In the genomic region with DNA sequence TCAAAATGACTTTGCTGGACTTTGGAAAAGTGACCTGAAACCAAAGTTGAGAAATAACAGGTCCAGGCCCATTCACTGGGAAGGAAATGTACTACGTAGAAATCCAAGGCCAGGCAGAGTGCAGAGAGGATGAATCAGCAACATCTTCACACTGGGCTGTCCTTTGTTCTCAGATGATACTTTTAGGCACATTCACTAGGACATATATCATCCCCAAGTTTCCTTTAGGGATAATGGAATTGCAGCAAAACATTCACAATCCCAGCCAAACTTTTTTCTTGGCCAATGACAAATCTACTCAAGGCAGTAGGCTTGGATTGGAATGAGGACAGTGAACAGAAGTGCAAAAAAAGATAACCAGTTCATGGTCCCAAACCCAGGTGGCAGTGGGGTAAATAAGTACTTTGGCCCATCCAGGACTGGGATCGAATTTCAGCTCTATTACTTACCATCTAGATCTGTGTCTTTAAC, we compare ENCODE assay signal across 13 cellular contexts.
DNase-seq lines count a peak whose midpoint lies in the region; ATAC-seq and TF ChIP-seq lines count a peak whose summit lies in the region.
"Had no signal": no experiment of that assay in that cellular context is flagged by ENCODE, and none has a peak within 500 bp of the region (broad histone marks: within the 10 kb centered on the region; RNA-seq: fewer than 3 reads in every experiment).

No MANE protein-coding gene starts in this region.

- H3K27ac ChIP-seq in foreskin keratinocyte: no peak overlapping the region
- H3K27ac ChIP-seq: upper lobe of right lung had no signal

- H3K4me1 ChIP-seq in foreskin keratinocyte (no peaks in the 10 kb centered on the region), HAP-1 (peaks cover 10% of the 10 kb centered on the region)
- H3K4me1 ChIP-seq: BE2C, upper lobe of right lung had no signal

- H3K27me3 ChIP-seq in foreskin keratinocyte (no peaks in the 10 kb centered on the region), HAP-1 (ENCODE audit: low read depth) (no peaks in the 10 kb centered on the region)
- H3K27me3 ChIP-seq: BE2C, upper lobe of right lung had no signal

- H3K4me3 ChIP-seq in astrocyte of the spinal cord (ENCODE audit: low read depth, low read length) (no peak overlapping the region), HAP-1 (no peak overlapping the region)
- H3K4me3 ChIP-seq: upper lobe of right lung had no signal

- H3K9me3 ChIP-seq in HAP-1: no peaks in the 10 kb centered on the region
- H3K9me3 ChIP-seq: BE2C, upper lobe of right lung had no signal

- DNase-seq in Daoy (ENCODE audit: low read depth): peak; percentile 35
- DNase-seq in astrocyte of the spinal cord (ENCODE audit: low read depth, low spot score): peak; percentile 71
- DNase-seq in foreskin keratinocyte: peak in 1 of 2 donors; percentile 58
- no peak for DNase-seq in sciatic nerve (ENCODE audit: low spot score)
- no peak for DNase-seq in activated T-cell treated with anti-CD3 and anti-CD28 coated beads, Interleukin-2, amount 50 U/mL, for 4 hours
- no peak for DNase-seq in NCI-H1436 (lab: John Stamatoyannopoulos, UW)
- no peak for DNase-seq in HAP-1 (ENCODE audit: low spot score in 2 of 2)
- DNase-seq in NCI-H226: no peak
- DNase-seq: BE2C; stimulated activated CD8-positive, alpha-beta memory T cell treated with anti-CD3 and anti-CD28 coated beads, Interleukin-4, amount 100 ng/mL, for 48 hours; upper lobe of right lung had no signal

- no peaks in the 10 kb centered on the region for H3K27me3 Mint-ChIP-seq in activated T-cell treated with anti-CD3 and anti-CD28 coated beads, Interleukin-2, amount 50 U/mL, for 4 hours (ENCODE audit: low read depth)

- H3K36me3 ChIP-seq in HAP-1 (replicated peaks): no peaks in the 10 kb centered on the region
- H3K36me3 ChIP-seq: upper lobe of right lung had no signal

- H3K4me1 Mint-ChIP-seq in activated T-cell treated with anti-CD3 and anti-CD28 coated beads, Interleukin-2, amount 50 U/mL, for 4 hours (ENCODE audit: low read depth): no peaks in the 10 kb centered on the region

- no peaks in the 10 kb centered on the region for H3K9me3 Mint-ChIP-seq in activated T-cell treated with anti-CD3 and anti-CD28 coated beads, Interleukin-2, amount 50 U/mL, for 4 hours
- H3K9me3 Mint-ChIP-seq: activated T-helper 1 cell treated with anti-CD3 and anti-CD28 coated beads, Interleukin-12 subunit alpha, Interleukin-12 subunit beta, Interleukin-2, Interleukin-4 antibody, amounts not matched to agents 30 ng/mL and 10 ng/mL and 1 ng/mL, durations not matched to agents 14 hours and 24 hours and 36 hours had no signal

- no peak for TF ChIP-seq CTCF in astrocyte of the spinal cord (IDR thresholded peaks at IDR 0.05; ENCODE audit: low read depth, low read length)
- TF ChIP-seq CTCF in foreskin keratinocyte (conservative IDR thresholded peaks at IDR 0.05): no peak

- ATAC-seq in foreskin keratinocyte (peak; percentile 53), sciatic nerve (peak; percentile 93)
- no peak for ATAC-seq in activated T-cell treated with anti-CD3 and anti-CD28 coated beads, Interleukin-2, amount 50 U/mL, for 4 hours
- ATAC-seq: HCT116, upper lobe of right lung had no signal

- intact Hi-C loops in sciatic nerve (cut with DNase I): no loop called here

- H3K4me3 Mint-ChIP-seq in activated T-cell treated with anti-CD3 and anti-CD28 coated beads, Interleukin-2, amount 50 U/mL, for 4 hours: no peak overlapping the region
- H3K4me3 Mint-ChIP-seq: activated T-helper 1 cell treated with anti-CD3 and anti-CD28 coated beads, Interleukin-12 subunit alpha, Interleukin-12 subunit beta, Interleukin-2, Interleukin-4 antibody, amounts not matched to agents 30 ng/mL and 10 ng/mL and 1 ng/mL, durations not matched to agents 14 hours and 24 hours and 36 hours had no signal

- in situ Hi-C loops in astrocyte of the spinal cord (cut with HindIII; ENCODE audit: low sequenced_read_pairs): no loop called here
- in situ Hi-C loops in HAP-1 (cut with MboI; ENCODE audit: low sequenced_read_pairs): no loop called here

- no peaks in the 10 kb centered on the region for H3K36me3 Mint-ChIP-seq in activated T-cell treated with anti-CD3 and anti-CD28 coated beads, Interleukin-2, amount 50 U/mL, for 4 hours (ENCODE audit: insufficient read depth)

Comparison
In these comparisons a context has a peak if more than half of its experiments do, and no peak if none do; other contexts are left out.
1. DNase-seq: peak in Daoy (single experiment) and astrocyte of the spinal cord (single experiment); none in sciatic nerve (single experiment), activated T-cell treated with anti-CD3 and anti-CD28 coated beads, Interleukin-2, amount 50 U/mL, for 4 hours (single experiment), NCI-H1436 (single experiment), HAP-1 (0 of 2) and NCI-H226 (single experiment).
2. ATAC-seq: peak in foreskin keratinocyte (single experiment) and sciatic nerve (single experiment); none in activated T-cell treated with anti-CD3 and anti-CD28 coated beads, Interleukin-2, amount 50 U/mL, for 4 hours (0 of 2).